In genomic region chrX:124098089-124098488, GRCh38 we compare ENCODE assay signal across 9 cellular contexts.
DNase-seq lines count a peak whose midpoint lies in the region; TF ChIP-seq lines count a peak whose summit lies in the region.
"Had no signal": no experiment of that assay in that cellular context is flagged by ENCODE, and none has a peak within 500 bp of the region (broad histone marks: within the 10 kb centered on the region; RNA-seq: fewer than 3 reads in every experiment).

No MANE protein-coding gene starts in this region.

- peaks cover 50% of the 10 kb centered on the region for H3K36me3 ChIP-seq in DOHH2 (ENCODE audit: control insufficient read depth, low read length)

- H3K4me2 ChIP-seq in DOHH2 (ENCODE audit: low read length), result no peak overlapping the region

- H3K4me1 Mint-ChIP-seq in glutamatergic neuron (ENCODE audit: low read depth, unreplicated experiment), result no peaks in the 10 kb centered on the region
- H3K4me1 Mint-ChIP-seq in T-helper 2 cell treated with Interferon-gamma antibody and Interleukin-4, amounts not matched to agents 5 μg/mL and 100 μg/mL, for 36 hours (ENCODE audit: low read depth), result no peaks in the 10 kb centered on the region

- H3K27ac ChIP-seq in DOHH2 (ENCODE audit: low read depth, low read length), result no peak overlapping the region
- H3K27ac ChIP-seq: neutrophil had no signal

- no peaks in the 10 kb centered on the region for H3K9me3 ChIP-seq in DOHH2 (ENCODE audit: control insufficient read depth, insufficient read depth, low read length)
- H3K9me3 ChIP-seq: neutrophil had no signal

- no peaks in the 10 kb centered on the region for H3K4me1 ChIP-seq in DOHH2 (ENCODE audit: control insufficient read depth, low read length)

- peak; percentile 29 for TF ChIP-seq CTCF in DOHH2 (IDR thresholded peaks at IDR 0.05; ENCODE audit: low read depth, low read length, poor library complexity, severe bottlenecking)
- TF ChIP-seq CTCF in glutamatergic neuron (IDR thresholded peaks at IDR 0.05; ENCODE audit: partially characterized antibody, unreplicated experiment), result peak; percentile 41

- H3K9me3 Mint-ChIP-seq in glutamatergic neuron (ENCODE audit: unreplicated experiment), result no peaks in the 10 kb centered on the region
- H3K9me3 Mint-ChIP-seq in T-helper 2 cell treated with Interferon-gamma antibody and Interleukin-4, amounts not matched to agents 5 μg/mL and 100 μg/mL, for 36 hours, result peaks cover 4% of the 10 kb centered on the region

- no peaks in the 10 kb centered on the region for H4K20me1 ChIP-seq in DOHH2 (ENCODE audit: control insufficient read depth, insufficient read depth, low read depth, low read length)

- H3K27ac Mint-ChIP-seq in glutamatergic neuron (ENCODE audit: unreplicated experiment), result no peak overlapping the region
- H3K27ac Mint-ChIP-seq in T-helper 2 cell treated with Interferon-gamma antibody and Interleukin-4, amounts not matched to agents 5 μg/mL and 100 μg/mL, for 36 hours, result no peak overlapping the region

- peak; percentile 1 for DNase-seq in HS-27A (ENCODE audit: low read depth)
- peak; percentile 55 for DNase-seq in SW480 (ENCODE audit: low spot score)
- no peak for DNase-seq in glutamatergic neuron
- no peak for DNase-seq in T-helper 2 cell treated with Interferon-gamma antibody and Interleukin-4, amounts not matched to agents 5 μg/mL and 100 μg/mL, for 36 hours (ENCODE audit: low spot score)
- no peak for DNase-seq in 8988T
- DNase-seq in activated gamma-delta T cell (lab: John Stamatoyannopoulos, UW), result no peak
- no peak for DNase-seq in activated naive CD4-positive, alpha-beta T cell (lab: John Stamatoyannopoulos, UW)

- H3K79me2 ChIP-seq in DOHH2 (ENCODE audit: control insufficient read depth, low read length), result no peaks in the 10 kb centered on the region

- H3F3A ChIP-seq in DOHH2 (ENCODE audit: control insufficient read depth, insufficient read depth), result peaks cover 7% of the 10 kb centered on the region; the same call in 1 of the 2 replicates

- H3K36me3 Mint-ChIP-seq in glutamatergic neuron (ENCODE audit: unreplicated experiment), result no peaks in the 10 kb centered on the region
- H3K36me3 Mint-ChIP-seq in T-helper 2 cell treated with Interferon-gamma antibody and Interleukin-4, amounts not matched to agents 5 μg/mL and 100 μg/mL, for 36 hours (ENCODE audit: low read depth), result peaks cover 35% of the 10 kb centered on the region

- no peak overlapping the region for H3K4me3 ChIP-seq in DOHH2 (ENCODE audit: low read length)

- H3K4me3 Mint-ChIP-seq in glutamatergic neuron (ENCODE audit: unreplicated experiment), result no peak overlapping the region
- no peak overlapping the region for H3K4me3 Mint-ChIP-seq in T-helper 2 cell treated with Interferon-gamma antibody and Interleukin-4, amounts not matched to agents 5 μg/mL and 100 μg/mL, for 36 hours

- H3K27me3 Mint-ChIP-seq in glutamatergic neuron (ENCODE audit: unreplicated experiment), result no peaks in the 10 kb centered on the region
- no peaks in the 10 kb centered on the region for H3K27me3 Mint-ChIP-seq in T-helper 2 cell treated with Interferon-gamma antibody and Interleukin-4, amounts not matched to agents 5 μg/mL and 100 μg/mL, for 36 hours (ENCODE audit: low read depth)

- no peaks in the 10 kb centered on the region for H3K9me2 ChIP-seq in DOHH2 (replicated peaks; ENCODE audit: control insufficient read depth, low read length)

- H3K27me3 ChIP-seq in DOHH2 (ENCODE audit: control insufficient read depth, low read length), result no peaks in the 10 kb centered on the region
- H3K27me3 ChIP-seq: neutrophil had no signal

Comparison
In these comparisons a context has a peak if more than half of its experiments do, and no peak if none do; other contexts are left out.
1. DNase-seq: peak in HS-27A (single experiment) and SW480 (single experiment); none in glutamatergic neuron (single experiment), T-helper 2 cell treated with Interferon-gamma antibody and Interleukin-4, amounts not matched to agents 5 μg/mL and 100 μg/mL, for 36 hours (single experiment), 8988T (single experiment), activated gamma-delta T cell (single experiment) and activated naive CD4-positive, alpha-beta T cell (0 of 4).